In the genomic region with DNA sequence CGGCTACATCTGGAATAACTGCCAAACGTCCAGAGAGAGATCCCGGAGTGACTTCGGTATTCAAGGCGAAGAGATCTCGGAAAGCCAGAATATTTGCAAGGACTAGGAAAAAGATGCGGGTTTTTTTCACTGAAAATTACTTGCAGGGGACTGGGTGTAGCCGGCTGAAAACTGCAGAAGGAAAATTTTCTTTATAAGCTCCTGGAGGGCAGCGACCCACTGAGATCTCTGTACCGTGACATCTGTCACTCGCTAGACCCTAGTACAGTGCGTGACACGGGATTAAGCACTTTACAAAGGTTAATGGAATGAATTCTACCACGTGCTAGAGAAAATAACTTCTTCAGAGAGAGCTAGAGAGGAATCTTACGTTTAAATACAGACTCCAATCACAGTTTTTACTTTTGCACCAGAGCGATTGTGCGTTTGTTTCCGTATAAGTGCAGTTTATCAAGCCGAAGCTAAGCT, we compare ENCODE assay signal across 8 cellular contexts. TPM values are rescaled to one million over a fixed set of nuclear protein-coding genes. Genes with fewer than 3 reads are reported as not detected.
DNase-seq lines count a peak whose midpoint lies in the region; ATAC-seq, FAIRE-seq and TF ChIP-seq lines count a peak whose summit lies in the region.

No MANE protein-coding gene starts in this region.

- POLR2A ChIA-PET in Caco-2 (lab: Charles Lee), result interaction anchor here (1.3 kb wide), 1 partner anchor 212 kb away, joined by 4 read pairs; the partner anchor contains the start of genes DCAF16 and NCAPG

- no peak for FAIRE-seq in GM19239 (lab: Jason Lieb, UNC)

- H3K9me3 ChIP-seq in Caco-2 (no peaks in the 10 kb centered on the region), OCI-LY3 (ENCODE audit: insufficient read depth, low read length) (no peaks in the 10 kb centered on the region), osteoblast (ENCODE audit: low read depth, low read length) (no peaks in the 10 kb centered on the region)

- peaks cover 11% of the 10 kb centered on the region for H3K36me3 Mint-ChIP-seq in Caco-2 (ENCODE audit: insufficient read depth, unreplicated experiment)

- H3K27me3 ChIP-seq in Caco-2 (replicated peaks; ENCODE audit: control insufficient read depth, insufficient read depth, low read length) (no peaks in the 10 kb centered on the region), OCI-LY3 (ENCODE audit: low read depth, low read length) (peaks cover 11% of the 10 kb centered on the region), osteoblast (ENCODE audit: insufficient read depth, low read length) (peaks cover 5% of the 10 kb centered on the region)

- peaks cover 25% of the 10 kb centered on the region for H4K20me1 ChIP-seq in OCI-LY3 (ENCODE audit: insufficient read depth, low read length)
- peaks cover 4% of the 10 kb centered on the region for H4K20me1 ChIP-seq in osteoblast (ENCODE audit: insufficient read depth, low read length)

- no peak for ATAC-seq in GM19397 (IDR thresholded peaks at IDR 0.05; ENCODE audit: unreplicated experiment)

- TF ChIP-seq CTCF in Caco-2 (IDR thresholded peaks at IDR 0.05; ENCODE audit: insufficient read depth in 1 of 2, low read depth in 1 of 2, low read length in 1 of 2, severe bottlenecking in 1 of 2, unreplicated experiment in 1 of 2) (no peak), OCI-LY3 (IDR thresholded peaks at IDR 0.05; ENCODE audit: low read depth, low read length) (no peak), epithelial cell of esophagus (IDR thresholded peaks at IDR 0.05; ENCODE audit: insufficient read depth, low read depth, low read length, missing control alignments) (no peak), osteoblast (IDR thresholded peaks at IDR 0.05; ENCODE audit: extremely low read depth, low read depth, low read length) (no peak)

- H2AFZ ChIP-seq in OCI-LY3 (ENCODE audit: low read depth, low read length), result peak overlapping the region; percentile 98
- peak overlapping the region; percentile 94 for H2AFZ ChIP-seq in osteoblast (ENCODE audit: low read length)

- peak overlapping the region; percentile 80 for H3K4me2 ChIP-seq in OCI-LY3 (ENCODE audit: low read length)
- peak overlapping the region; percentile 87 for H3K4me2 ChIP-seq in osteoblast (ENCODE audit: insufficient read depth, low read length)

- H3K27ac ChIP-seq in OCI-LY3 (ENCODE audit: low read length) (no peak overlapping the region), osteoblast (ENCODE audit: low read depth, low read length) (peak overlapping the region; percentile 3)

- peak overlapping the region; percentile 83 for H3K27ac Mint-ChIP-seq in Caco-2 (ENCODE audit: unreplicated experiment)

- H3K79me2 ChIP-seq in OCI-LY3 (ENCODE audit: low read length), result peaks cover 35% of the 10 kb centered on the region
- peaks cover 31% of the 10 kb centered on the region for H3K79me2 ChIP-seq in osteoblast (ENCODE audit: insufficient read depth, low read length)

- H3K9me3 Mint-ChIP-seq in Caco-2 (ENCODE audit: unreplicated experiment), result no peaks in the 10 kb centered on the region

- DNase-seq in Caco-2 (no peak), epithelial cell of esophagus (ENCODE audit: low read depth) (peak; percentile 1), osteoblast (ENCODE audit: insufficient read length, low spot score, missing footprints) (peak; percentile 72), GM19239 (ENCODE audit: insufficient read length, low spot score) (no peak), NCI-H1417 treated with DMSO at 0.1 percent for 48 hours (lab: John Stamatoyannopoulos, UW) (no peak)
- DNase-seq in stimulated activated CD4-positive, alpha-beta T cell treated with anti-CD3 and anti-CD28 coated beads, Interleukin-2, amount 100 ng/mL, for 24 hours, result no peak

- H3K4me1 ChIP-seq in Caco-2 (no peaks in the 10 kb centered on the region), OCI-LY3 (ENCODE audit: low read length) (peaks cover 19% of the 10 kb centered on the region), osteoblast (ENCODE audit: insufficient read depth, low read length) (peaks cover 6% of the 10 kb centered on the region)

- H3K4me3 ChIP-seq in Caco-2 (ENCODE audit: low read depth, low read length) (peak overlapping the region; percentile 80), OCI-LY3 (ENCODE audit: low read length) (peak overlapping the region; percentile 99), epithelial cell of esophagus (ENCODE audit: low read length) (peak overlapping the region; percentile 88), osteoblast (ENCODE audit: insufficient read depth, low read length) (peak overlapping the region; percentile 87)

- H3K36me3 ChIP-seq in Caco-2 (ENCODE audit: control insufficient read depth, insufficient read depth, low read length), result no peaks in the 10 kb centered on the region
- H3K36me3 ChIP-seq in OCI-LY3 (replicated peaks; ENCODE audit: low read depth, low read length), result no peaks in the 10 kb centered on the region
- H3K36me3 ChIP-seq in osteoblast (ENCODE audit: insufficient read depth, low read length), result no peaks in the 10 kb centered on the region

- CTCF ChIA-PET in Caco-2 (lab: Charles Lee), result interaction anchor here (0.7 kb wide), 1 partner anchor 205 kb away, joined by 3 read pairs; no protein-coding TSS in a partner anchor

- H3K4me1 Mint-ChIP-seq in Caco-2 (ENCODE audit: low read depth, unreplicated experiment), result peaks cover 8% of the 10 kb centered on the region

- H3K9ac ChIP-seq in OCI-LY3 (ENCODE audit: low read length), result peak overlapping the region; percentile 80

- BruUV-seq in Caco-2 (replicated peaks; lab: Mats Ljungman, UMichigan), result no TSS peak

- peak overlapping the region; percentile 97 for H3K4me3 Mint-ChIP-seq in Caco-2 (ENCODE audit: unreplicated experiment)

- intact Hi-C loops in Caco-2 (cut with micrococcal nuclease; ENCODE audit: unreplicated experiment), result loop anchor here (2.0 to 5.0 kb wide), 2 partner anchors 90 to 445 kb away; partner anchors contain the start of gene LAP3

- peaks cover 3% of the 10 kb centered on the region for H3K27me3 Mint-ChIP-seq in Caco-2 (ENCODE audit: insufficient read depth, unreplicated experiment)

RNA-seq across cellular contexts. Expression of gene LCORL, which starts 1.1 kb away (rescaled TPM):
- 9.3 and 11.3 TPM in 2 replicates for total RNA-seq in Caco-2 (2022)
- 13.3 and 15.9 TPM in 2 replicates for total RNA-seq in osteoblast

Comparison
In these comparisons a context has a peak if more than half of its experiments do, and no peak if none do; other contexts are left out.
1. DNase-seq: peak in epithelial cell of esophagus (single experiment) and osteoblast (single experiment); none in Caco-2 (0 of 2), GM19239 (single experiment), NCI-H1417 treated with DMSO at 0.1 percent for 48 hours (single experiment) and stimulated activated CD4-positive, alpha-beta T cell treated with anti-CD3 and anti-CD28 coated beads, Interleukin-2, amount 100 ng/mL, for 24 hours (0 of 2).
2. Peak in every context shown above with its lines, with median percentiles within 50 percentile points of each other: H3K4me3 ChIP-seq.